24 cellular contexts compared by ENCODE assay signal in the genomic region with DNA sequence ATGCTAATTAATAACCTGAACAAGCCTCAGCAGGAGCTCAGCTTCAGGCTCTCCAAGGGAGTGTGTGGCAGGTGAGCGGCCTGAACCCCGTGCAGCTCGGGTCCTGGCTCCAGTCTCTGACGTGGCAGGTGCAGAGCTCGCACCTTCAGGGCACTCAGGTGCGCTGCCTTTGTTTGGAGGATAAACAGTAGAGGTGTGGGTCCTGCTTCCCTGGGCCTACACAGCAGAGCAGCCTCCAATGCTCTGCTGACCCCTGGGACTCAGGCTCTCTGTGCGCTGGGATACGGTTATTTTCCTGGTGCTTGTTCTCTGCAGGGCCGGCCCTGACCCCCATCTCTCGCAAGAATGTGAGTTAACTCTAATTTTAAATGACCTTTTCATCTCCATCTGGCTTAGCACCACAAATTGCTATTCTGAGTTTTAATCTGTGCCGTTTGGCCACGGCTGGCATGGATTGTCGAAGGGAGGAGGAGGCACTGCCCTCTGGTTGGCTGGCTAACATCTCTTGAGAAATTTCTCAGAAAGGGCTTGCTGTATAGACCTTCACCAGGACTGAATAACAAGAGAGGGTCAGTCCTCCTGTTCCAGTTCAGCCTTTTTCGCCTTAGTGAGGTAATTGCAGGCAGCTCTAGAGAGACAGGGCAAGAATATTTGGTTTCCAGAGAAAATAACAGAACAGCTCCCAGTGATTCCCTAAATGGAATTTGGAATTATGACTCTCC.
DNase-seq lines count a peak whose midpoint lies in the region; ATAC-seq and TF ChIP-seq lines count a peak whose summit lies in the region.
"Had no signal": no experiment of that assay in that cellular context is flagged by ENCODE, and none has a peak within 500 bp of the region (broad histone marks: within the 10 kb centered on the region; RNA-seq: fewer than 3 reads in every experiment).

No MANE protein-coding gene starts in this region.

- H3K27ac Mint-ChIP-seq in T-cell, result no peak overlapping the region
- H3K27ac Mint-ChIP-seq: B cell; mesothelial cell of epicardium; natural killer cell treated with Interleukin-12 subunit alpha and Interleukin-12 subunit beta and Interleukin-15 and Interleukin-18, amount 100 ng/mL, for 72 hours; progenitor cell of endocrine pancreas had no signal

- ATAC-seq in T-cell (replicated peaks in 1 of 4) (no peak), HG02642 (IDR thresholded peaks at IDR 0.05; ENCODE audit: poor library complexity, unreplicated experiment) (no peak)
- ATAC-seq: left colon; natural killer cell treated with Interleukin-12 subunit alpha and Interleukin-12 subunit beta and Interleukin-15 and Interleukin-18, amount 100 ng/mL, for 72 hours had no signal

- no peak overlapping the region for H3K4me3 ChIP-seq in ascending aorta
- no peak overlapping the region for H3K4me3 ChIP-seq in subcutaneous abdominal adipose tissue (ENCODE audit: low read depth in 1 of 5, low read length in 5 of 5)
- H3K4me3 ChIP-seq: HAP-1 had no signal

- H3K36me3 Mint-ChIP-seq in T-cell, result no peaks in the 10 kb centered on the region
- H3K36me3 Mint-ChIP-seq: mesothelial cell of epicardium; natural killer cell treated with Interleukin-12 subunit alpha and Interleukin-12 subunit beta and Interleukin-15 and Interleukin-18, amount 100 ng/mL, for 72 hours had no signal

- CTCF ChIA-PET in T-cell (lab: Charles Lee), result no interaction called here

- DNase-seq in NCI-H2029 (lab: John Stamatoyannopoulos, UW) (peak; percentile 22), NCI-H2029 treated with DMSO at 0.1 percent for 48 hours (lab: John Stamatoyannopoulos, UW) (no peak), NCI-H2107 (lab: John Stamatoyannopoulos, UW) (peak; percentile 28), ascending aorta (ENCODE audit: low spot score in 2 of 2) (no peak), T-cell (no peak), amygdala (lab: John Stamatoyannopoulos, UW) (no peak)
- DNase-seq: activated CD4-positive, alpha-beta T cell treated with anti-CD3 and anti-CD28 coated beads, Interleukin-2, amount 50 U/mL, for 1 hour; activated CD8-positive, alpha-beta memory T cell treated with anti-CD3 and anti-CD28 coated beads, Interleukin-2, amount 50 U/mL, for 4 hours; activated gamma-delta T cell treated with Interleukin-2 at 50 U/mL for 16 hours; amniotic stem cell; cerebellar nuclear complex; effector CD8-positive, alpha-beta T cell; GDM1; left colon; small intestine; stimulated activated CD4-positive, alpha-beta T cell treated with anti-CD3 and anti-CD28 coated beads, Interleukin-4, amount 100 ng/mL, for 24 hours; SW 1271 had no signal

- H3K4me1 ChIP-seq in ascending aorta, result peaks cover 0 to 13% of the 10 kb centered on the region in 2 donors
- peaks cover 0 to 43% (median 39%) of the 10 kb centered on the region in 5 donors for H3K4me1 ChIP-seq in subcutaneous abdominal adipose tissue (ENCODE audit: control insufficient read depth in 5 of 5, insufficient read depth in 5 of 5, low read length in 5 of 5)
- H3K4me1 ChIP-seq: HAP-1 had no signal

- intact Hi-C loops in ascending aorta (cut with DNase I), result no loop called here

- H3K36me3 ChIP-seq in ascending aorta (no peaks in the 10 kb centered on the region), subcutaneous abdominal adipose tissue (ENCODE audit: control insufficient read depth in 5 of 5, insufficient read depth in 5 of 5, low read length in 5 of 5) (no peaks in the 10 kb centered on the region)
- H3K36me3 ChIP-seq: HAP-1 had no signal

- H3K4me3 Mint-ChIP-seq in T-cell, result no peak overlapping the region
- H3K4me3 Mint-ChIP-seq: B cell; mesothelial cell of epicardium; natural killer cell treated with Interleukin-12 subunit alpha and Interleukin-12 subunit beta and Interleukin-15 and Interleukin-18, amount 100 ng/mL, for 72 hours had no signal

- H3K9me3 Mint-ChIP-seq in T-cell, result no peaks in the 10 kb centered on the region
- H3K9me3 Mint-ChIP-seq: mesothelial cell of epicardium; natural killer cell treated with Interleukin-12 subunit alpha and Interleukin-12 subunit beta and Interleukin-15 and Interleukin-18, amount 100 ng/mL, for 72 hours had no signal

- H3K9ac ChIP-seq in subcutaneous abdominal adipose tissue (ENCODE audit: low read length in 5 of 5), result peak overlapping the region in 1 of 5 donors; percentile 45

- no peaks in the 10 kb centered on the region for H3K4me1 Mint-ChIP-seq in T-cell
- H3K4me1 Mint-ChIP-seq: B cell, mesothelial cell of epicardium had no signal

- peaks cover 0 to 2% of the 10 kb centered on the region in 2 donors for H3K27me3 Mint-ChIP-seq in T-cell
- H3K27me3 Mint-ChIP-seq: B cell; natural killer cell treated with Interleukin-12 subunit alpha and Interleukin-12 subunit beta and Interleukin-15 and Interleukin-18, amount 100 ng/mL, for 72 hours; progenitor cell of endocrine pancreas had no signal

- H3K27ac ChIP-seq in ascending aorta (peak overlapping the region; percentile 51 to 62), subcutaneous abdominal adipose tissue (ENCODE audit: low read depth, low read length) (peak overlapping the region; percentile 66)

- TF ChIP-seq CTCF in ascending aorta (IDR thresholded peaks at IDR 0.05), result no peak

- no peaks in the 10 kb centered on the region for H3K27me3 ChIP-seq in ascending aorta
- H3K27me3 ChIP-seq in subcutaneous abdominal adipose tissue (ENCODE audit: control insufficient read depth in 5 of 5, insufficient read depth in 4 of 5, low read length in 5 of 5), result no peaks in the 10 kb centered on the region

- no peaks in the 10 kb centered on the region for H3K9me3 ChIP-seq in ascending aorta
- H3K9me3 ChIP-seq in subcutaneous abdominal adipose tissue (ENCODE audit: control insufficient read depth in 5 of 5, low read length in 5 of 5), result no peaks in the 10 kb centered on the region
- H3K9me3 ChIP-seq: HAP-1 had no signal

- POLR2A ChIA-PET in T-cell (lab: Charles Lee), result no interaction called here

Comparison
In these comparisons a context has a peak if more than half of its experiments do, and no peak if none do; other contexts are left out.
1. DNase-seq: peak in NCI-H2029 (single experiment) and NCI-H2107 (single experiment); none in NCI-H2029 treated with DMSO at 0.1 percent for 48 hours (single experiment), ascending aorta (0 of 2), T-cell (0 of 34) and amygdala (0 of 56).